In genomic region chr3:11591401-11592266, GRCh38 we compare ENCODE assay signal across 8 cellular contexts. TPM values are rescaled to one million over a fixed set of nuclear protein-coding genes. Genes with fewer than 3 reads are reported as not detected.
A peak's percentile ranks its signal among the peaks of the same experiment; 100 is the strongest.
DNase-seq lines count a peak whose midpoint lies in the region; ATAC-seq and TF ChIP-seq lines count a peak whose summit lies in the region.

No MANE protein-coding gene starts in this region.

- no peak for ATAC-seq in GM21528 (IDR thresholded peaks at IDR 0.05; ENCODE audit: low FRiP score, unreplicated experiment)

- H3K4me3 ChIP-seq in HUES6 (ENCODE audit: low read depth, low read length) = no peak overlapping the region
- H3K4me3 ChIP-seq in astrocyte of the cerebellum (ENCODE audit: low read depth, low read length) = no peak overlapping the region
- no peak overlapping the region for H3K4me3 ChIP-seq in iPS-18a (ENCODE audit: low read length)
- peak overlapping the region in 1 of 4 donors; percentile 2 for H3K4me3 ChIP-seq in sigmoid colon

- H3K27me3 ChIP-seq in HUES6 (ENCODE audit: control insufficient read depth, insufficient read depth, low read length) = no peaks in the 10 kb centered on the region
- no peaks in the 10 kb centered on the region for H3K27me3 ChIP-seq in iPS-18a (ENCODE audit: control insufficient read depth, insufficient read depth, low read length)
- H3K27me3 ChIP-seq in sigmoid colon = no peaks in the 10 kb centered on the region

- peaks cover 12% of the 10 kb centered on the region for H3K36me3 Mint-ChIP-seq in activated T-helper 1 cell treated with anti-CD3 and anti-CD28 coated beads, Interleukin-12 subunit alpha, Interleukin-12 subunit beta, Interleukin-2, Interleukin-4 antibody, amounts not matched to agents 30 ng/mL and 10 ng/mL and 1 ng/mL, durations not matched to agents 14 hours and 24 hours and 36 hours (ENCODE audit: low read depth)

- no peak for TF ChIP-seq POLR2A in sigmoid colon (IDR thresholded peaks at IDR 0.05)

- 17 to 43% methylated on average over 9 of the region's 9 CpGs for WGBS in sigmoid colon, 2 donors

- H3K9me3 Mint-ChIP-seq in activated T-helper 1 cell treated with anti-CD3 and anti-CD28 coated beads, Interleukin-12 subunit alpha, Interleukin-12 subunit beta, Interleukin-2, Interleukin-4 antibody, amounts not matched to agents 30 ng/mL and 10 ng/mL and 1 ng/mL, durations not matched to agents 14 hours and 24 hours and 36 hours = no peaks in the 10 kb centered on the region

- peaks cover 63% of the 10 kb centered on the region for H3K4me1 ChIP-seq in HUES6 (ENCODE audit: control insufficient read depth, insufficient read depth, low read length)
- H3K4me1 ChIP-seq in iPS-18a (ENCODE audit: control insufficient read depth, low read depth, low read length) = peaks cover 44% of the 10 kb centered on the region
- peaks cover 0 to 85% (median 77%) of the 10 kb centered on the region in 4 donors for H3K4me1 ChIP-seq in sigmoid colon

- peak; percentile 79 for DNase-seq in astrocyte of the cerebellum (ENCODE audit: low read depth)
- peak; percentile 85 for DNase-seq in sigmoid colon
- DNase-seq in NCI-H345 (lab: John Stamatoyannopoulos, UW) = no peak
- DNase-seq in activated T-helper 1 cell treated with anti-CD3 and anti-CD28 coated beads, Interleukin-12 subunit alpha, Interleukin-12 subunit beta, Interleukin-2, Interleukin-4 antibody, amounts not matched to agents 30 ng/mL and 10 ng/mL and 1 ng/mL, durations not matched to agents 14 hours and 24 hours and 36 hours (ENCODE audit: low spot score) = no peak
- no peak for DNase-seq in NCI-H524 (lab: John Stamatoyannopoulos, UW)

- TF ChIP-seq CTCF in astrocyte of the cerebellum (IDR thresholded peaks at IDR 0.05; ENCODE audit: low read depth, low read length, missing control alignments) (no peak), sigmoid colon (IDR thresholded peaks at IDR 0.05) (no peak)

- H3K27ac ChIP-seq in HUES6 (ENCODE audit: low read depth, low read length) (peak overlapping the region; percentile 46), iPS-18a (ENCODE audit: low read length) (peak overlapping the region; percentile 4), sigmoid colon (peak overlapping the region; percentile 69 to 84 (median 78))

- H3K4me1 Mint-ChIP-seq in activated T-helper 1 cell treated with anti-CD3 and anti-CD28 coated beads, Interleukin-12 subunit alpha, Interleukin-12 subunit beta, Interleukin-2, Interleukin-4 antibody, amounts not matched to agents 30 ng/mL and 10 ng/mL and 1 ng/mL, durations not matched to agents 14 hours and 24 hours and 36 hours (ENCODE audit: low read depth) = peaks cover 39% of the 10 kb centered on the region

- H3K9me3 ChIP-seq in HUES6 (ENCODE audit: control insufficient read depth, insufficient read depth, low read depth, low read length) (peaks cover 4% of the 10 kb centered on the region; the same call in 1 of the 2 replicates), iPS-18a (ENCODE audit: control insufficient read depth, low read depth, low read length) (no peaks in the 10 kb centered on the region), sigmoid colon (no peaks in the 10 kb centered on the region)

- H3K9ac ChIP-seq in HUES6 (ENCODE audit: low read length) = peak overlapping the region; percentile 40
- H3K9ac ChIP-seq in iPS-18a (ENCODE audit: low read length) = peak overlapping the region; percentile 0

- no peak overlapping the region for H3K27ac Mint-ChIP-seq in activated T-helper 1 cell treated with anti-CD3 and anti-CD28 coated beads, Interleukin-12 subunit alpha, Interleukin-12 subunit beta, Interleukin-2, Interleukin-4 antibody, amounts not matched to agents 30 ng/mL and 10 ng/mL and 1 ng/mL, durations not matched to agents 14 hours and 24 hours and 36 hours

- no peaks in the 10 kb centered on the region for H3K27me3 Mint-ChIP-seq in activated T-helper 1 cell treated with anti-CD3 and anti-CD28 coated beads, Interleukin-12 subunit alpha, Interleukin-12 subunit beta, Interleukin-2, Interleukin-4 antibody, amounts not matched to agents 30 ng/mL and 10 ng/mL and 1 ng/mL, durations not matched to agents 14 hours and 24 hours and 36 hours (ENCODE audit: insufficient read depth)

- in situ Hi-C loops in astrocyte of the cerebellum (cut with HindIII; ENCODE audit: low sequenced_read_pairs) = no loop called here

- peaks cover 9% of the 10 kb centered on the region; the same call in 1 of the 2 replicates for H3K36me3 ChIP-seq in HUES6 (ENCODE audit: control insufficient read depth, insufficient read depth, low read length)
- H3K36me3 ChIP-seq in iPS-18a (ENCODE audit: control insufficient read depth, low read depth, low read length) = no peaks in the 10 kb centered on the region
- no peaks in the 10 kb centered on the region for H3K36me3 ChIP-seq in sigmoid colon

- H3K4me3 Mint-ChIP-seq in activated T-helper 1 cell treated with anti-CD3 and anti-CD28 coated beads, Interleukin-12 subunit alpha, Interleukin-12 subunit beta, Interleukin-2, Interleukin-4 antibody, amounts not matched to agents 30 ng/mL and 10 ng/mL and 1 ng/mL, durations not matched to agents 14 hours and 24 hours and 36 hours = no peak overlapping the region

- intact Hi-C loops in sigmoid colon (cut with DNase I) = loop anchor here (2.0 to 5.0 kb wide), 2 partner anchors 51 to 124 kb away; partner anchors contain the start of gene VGLL4
- intact Hi-C loops in activated T-helper 1 cell treated with anti-CD3 and anti-CD28 coated beads, Interleukin-12 subunit alpha, Interleukin-12 subunit beta, Interleukin-2, Interleukin-4 antibody, amounts not matched to agents 30 ng/mL and 10 ng/mL and 1 ng/mL, durations not matched to agents 14 hours and 24 hours and 36 hours (cut with micrococcal nuclease) = no loop called here

- TF ChIP-seq EP300 in sigmoid colon (IDR thresholded peaks at IDR 0.05) = peak in 1 of 4 donors; percentile 29

RNA-seq across cellular contexts. Expression of gene VGLL4, which starts 52.1 kb away (rescaled TPM):
- total RNA-seq in sigmoid colon = 10 to 100 TPM; 26.4 to 56.5 (median 50.5) TPM
- 10 to 100 TPM; 27.0 to 41.5 (median 29.4) TPM for polyA plus RNA-seq in sigmoid colon
- 46.0 and 48.7 TPM in 2 replicates for total RNA-seq in activated T-helper 1 cell treated with anti-CD3 and anti-CD28 coated beads, Interleukin-12 subunit alpha, Interleukin-12 subunit beta, Interleukin-2, Interleukin-4 antibody, amounts not matched to agents 30 ng/mL and 10 ng/mL and 1 ng/mL, durations not matched to agents 14 hours and 24 hours and 36 hours

Comparison
In these comparisons a context has a peak if more than half of its experiments do, and no peak if none do; other contexts are left out.
1. H3K27ac ChIP-seq: peak in every context shown above with its lines; median percentile 78 in sigmoid colon; 46 in HUES6; 4 in iPS-18a.
2. DNase-seq: peak in astrocyte of the cerebellum (single experiment) and sigmoid colon (single experiment); none in NCI-H345 (single experiment), activated T-helper 1 cell treated with anti-CD3 and anti-CD28 coated beads, Interleukin-12 subunit alpha, Interleukin-12 subunit beta, Interleukin-2, Interleukin-4 antibody, amounts not matched to agents 30 ng/mL and 10 ng/mL and 1 ng/mL, durations not matched to agents 14 hours and 24 hours and 36 hours (single experiment) and NCI-H524 (0 of 2).